Comparison of ENCODE assay signal across 18 cellular contexts in the genomic region with DNA sequence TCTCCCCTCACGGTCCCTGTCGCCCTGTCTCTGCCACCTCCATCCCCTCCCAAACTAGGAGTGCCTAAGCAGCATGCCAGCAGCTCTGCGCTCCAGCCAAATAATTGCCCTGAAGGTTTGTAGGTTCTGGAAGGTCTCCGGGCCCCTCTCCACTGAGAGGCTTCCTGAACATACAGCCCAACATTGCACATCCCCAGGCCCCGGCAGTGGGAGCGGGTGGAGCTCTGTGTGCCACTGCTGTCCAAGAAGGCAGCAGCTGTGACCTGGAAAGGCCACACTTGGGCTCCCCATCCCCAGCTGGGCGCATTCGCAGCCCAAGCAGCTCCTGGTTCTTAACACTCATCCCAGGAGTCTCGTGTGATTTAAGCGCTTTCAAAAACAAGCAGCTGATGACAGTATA.
A peak's percentile ranks its signal among the peaks of the same experiment; 100 is the strongest.
DNase-seq lines count a peak whose midpoint lies in the region; ATAC-seq and TF ChIP-seq lines count a peak whose summit lies in the region.
"Had no signal": no experiment of that assay in that cellular context is flagged by ENCODE, and none has a peak within 500 bp of the region (broad histone marks: within the 10 kb centered on the region; RNA-seq: fewer than 3 reads in every experiment).

No MANE protein-coding gene starts in this region.

- peaks cover 50% of the 10 kb centered on the region for H3K4me1 Mint-ChIP-seq in glutamatergic neuron (ENCODE audit: low read depth, unreplicated experiment)
- H3K4me1 Mint-ChIP-seq in CD4-positive, alpha-beta memory T cell, result no peaks in the 10 kb centered on the region
- H3K4me1 Mint-ChIP-seq: CD8-positive, alpha-beta memory T cell had no signal

- H3K4me3 Mint-ChIP-seq in glutamatergic neuron (ENCODE audit: unreplicated experiment), result peak overlapping the region; percentile 30
- no peak overlapping the region for H3K4me3 Mint-ChIP-seq in CD4-positive, alpha-beta memory T cell
- H3K4me3 Mint-ChIP-seq: CD8-positive, alpha-beta memory T cell; GM23338; HFFc6; IgD-negative memory B cell had no signal

- H3K27me3 Mint-ChIP-seq in glutamatergic neuron (ENCODE audit: unreplicated experiment), result peaks cover 16% of the 10 kb centered on the region
- peaks cover 1 to 6% of the 10 kb centered on the region in 2 donors for H3K27me3 Mint-ChIP-seq in CD4-positive, alpha-beta memory T cell
- H3K27me3 Mint-ChIP-seq: IgD-negative memory B cell had no signal

- H3K27ac Mint-ChIP-seq in glutamatergic neuron (ENCODE audit: unreplicated experiment), result peak overlapping the region; percentile 91
- no peak overlapping the region for H3K27ac Mint-ChIP-seq in CD4-positive, alpha-beta memory T cell
- H3K27ac Mint-ChIP-seq: CD8-positive, alpha-beta memory T cell; HFFc6 had no signal

- H3K36me3 Mint-ChIP-seq in glutamatergic neuron (ENCODE audit: unreplicated experiment), result no peaks in the 10 kb centered on the region
- no peaks in the 10 kb centered on the region for H3K36me3 Mint-ChIP-seq in CD4-positive, alpha-beta memory T cell
- H3K36me3 Mint-ChIP-seq: CD8-positive, alpha-beta memory T cell; IgD-negative memory B cell had no signal

- H3K9ac ChIP-seq in BLaER1 (no peak overlapping the region), neuronal stem cell (ENCODE audit: low read depth, low read length, poor library complexity) (no peak overlapping the region)

- peaks cover 14% of the 10 kb centered on the region for H3K9me3 Mint-ChIP-seq in glutamatergic neuron (ENCODE audit: unreplicated experiment)
- H3K9me3 Mint-ChIP-seq in CD4-positive, alpha-beta memory T cell, result no peaks in the 10 kb centered on the region
- H3K9me3 Mint-ChIP-seq: CD8-positive, alpha-beta memory T cell; GM23338; HFFc6; IgD-negative memory B cell had no signal

- H3K27ac ChIP-seq in BLaER1, result peak overlapping the region; percentile 10; the same call in 1 of the 2 replicates
- H3K27ac ChIP-seq in neuronal stem cell (replicated peaks; ENCODE audit: low read length), result no peak overlapping the region
- peak overlapping the region in 11 of 21 experiments; percentile 50 to 91 (median 75) for H3K27ac ChIP-seq in skin epidermis
- no peak overlapping the region for H3K27ac ChIP-seq in CD4-positive, alpha-beta memory T cell (ENCODE audit: low read depth, low read length)
- H3K27ac ChIP-seq: 22Rv1, A549 had no signal

- H3K14ac ChIP-seq in neuronal stem cell (ENCODE audit: low read length), result no peak overlapping the region

- H3K9me3 ChIP-seq in BLaER1, result no peaks in the 10 kb centered on the region
- H3K9me3 ChIP-seq in neuronal stem cell (replicated peaks in 1 of 2; ENCODE audit: control insufficient read depth in 2 of 2, insufficient read depth in 1 of 2, low read depth in 1 of 2, low read length in 2 of 2), result no peaks in the 10 kb centered on the region
- no peaks in the 10 kb centered on the region for H3K9me3 ChIP-seq in CD4-positive, alpha-beta memory T cell (ENCODE audit: control insufficient read depth in 1 of 2, low read length in 2 of 2)
- H3K9me3 ChIP-seq: A549, Caco-2 had no signal

- CTCF ChIA-PET in CD4-positive, alpha-beta memory T cell (lab: Charles Lee; ENCODE audit: partially characterized antibody), result no interaction called here

- H3K4me2 ChIP-seq in BLaER1 (peak overlapping the region; percentile 87), neuronal stem cell (ENCODE audit: insufficient read depth, low read length, poor library complexity, severe bottlenecking) (no peak overlapping the region)
- H3K4me2 ChIP-seq: A549, GM23338 had no signal

- no peak overlapping the region for H4K91ac ChIP-seq in neuronal stem cell (ENCODE audit: low read depth, low read length, poor library complexity)

- H4K20me1 ChIP-seq in BLaER1, result no peaks in the 10 kb centered on the region

- H3K23ac ChIP-seq in neuronal stem cell (ENCODE audit: low read depth, low read length, poor library complexity), result no peak overlapping the region

- H3K36me3 ChIP-seq in BLaER1 (no peaks in the 10 kb centered on the region), neuronal stem cell (replicated peaks in 1 of 2; ENCODE audit: control insufficient read depth in 2 of 2, insufficient read depth in 2 of 2, low read length in 2 of 2) (no peaks in the 10 kb centered on the region)
- H3K36me3 ChIP-seq in CD4-positive, alpha-beta memory T cell (ENCODE audit: insufficient read depth, low read length), result no peaks in the 10 kb centered on the region

- H3K4me3 ChIP-seq in BLaER1 (no peak overlapping the region), neuronal stem cell (ENCODE audit: low read length in 2 of 2) (no peak overlapping the region), skin epidermis (no peak overlapping the region)
- H3K4me3 ChIP-seq in CD4-positive, alpha-beta memory T cell (ENCODE audit: low read length in 2 of 2), result no peak overlapping the region
- H3K4me3 ChIP-seq: A549, GM23338 had no signal

- no peak overlapping the region for H2BK5ac ChIP-seq in neuronal stem cell (ENCODE audit: low read length)

- H2BK120ac ChIP-seq in neuronal stem cell (ENCODE audit: low read depth, low read length), result no peak overlapping the region

- H4K8ac ChIP-seq in neuronal stem cell (ENCODE audit: low read depth, low read length), result no peak overlapping the region

- peak overlapping the region; percentile 40 for H2AK5ac ChIP-seq in neuronal stem cell (ENCODE audit: low read depth, low read length)

- H3K18ac ChIP-seq in neuronal stem cell (ENCODE audit: low read length), result peak overlapping the region; percentile 27

- POLR2A ChIA-PET in CD4-positive, alpha-beta memory T cell (lab: Charles Lee; ENCODE audit: partially characterized antibody), result no interaction called here

- H2BK15ac ChIP-seq in neuronal stem cell (ENCODE audit: low read length), result no peak overlapping the region

- H3K4ac ChIP-seq in neuronal stem cell (ENCODE audit: low read length), result no peak overlapping the region

- intact Hi-C loops in CD4-positive, alpha-beta memory T cell (cut with micrococcal nuclease), result no loop called here

- DNase-seq in glutamatergic neuron, result peak; percentile 72
- DNase-seq in neuronal stem cell (ENCODE audit: low spot score), result no peak
- no peak for DNase-seq in amniotic stem cell (lab: John Stamatoyannopoulos, UW)
- DNase-seq in CD4-positive, alpha-beta memory T cell, result no peak
- DNase-seq in NCI-H2107 treated with DMSO at 0.1 percent for 48 hours (lab: John Stamatoyannopoulos, UW; ENCODE audit: unreplicated experiment), result no peak
- DNase-seq: AML-193; Caco-2; CD8-positive, alpha-beta memory T cell; HFFc6 had no signal

- H3K4me1 ChIP-seq in BLaER1 (peaks cover 48% of the 10 kb centered on the region), neuronal stem cell (ENCODE audit: control insufficient read depth in 2 of 2, insufficient read depth in 1 of 2, low read depth in 1 of 2, low read length in 2 of 2) (peaks cover 33 to 50% of the 10 kb centered on the region in 2 donors)
- no peaks in the 10 kb centered on the region for H3K4me1 ChIP-seq in CD4-positive, alpha-beta memory T cell (ENCODE audit: insufficient read depth, low read length)
- H3K4me1 ChIP-seq: A549 had no signal

- peak overlapping the region; percentile 25 for H2BK12ac ChIP-seq in neuronal stem cell (ENCODE audit: low read length)

- no peak for ATAC-seq in GM21381 (IDR thresholded peaks at IDR 0.05; ENCODE audit: unreplicated experiment)
- ATAC-seq: A549, HCT116, HepG2 had no signal

- no peak for TF ChIP-seq CTCF in glutamatergic neuron (IDR thresholded peaks at IDR 0.05; ENCODE audit: partially characterized antibody, unreplicated experiment)

- H3K27me3 ChIP-seq in BLaER1, result no peaks in the 10 kb centered on the region
- H3K27me3 ChIP-seq in neuronal stem cell (ENCODE audit: control insufficient read depth in 3 of 3, insufficient read depth in 3 of 3, low read depth in 1 of 3, low read length in 3 of 3), result no peaks in the 10 kb centered on the region
- H3K27me3 ChIP-seq in CD4-positive, alpha-beta memory T cell (ENCODE audit: insufficient read depth, low read length), result no peaks in the 10 kb centered on the region

- H3K79me1 ChIP-seq in neuronal stem cell (ENCODE audit: low read depth, low read length), result no peaks in the 10 kb centered on the region

- WGBS in neuronal stem cell (ENCODE audit: extremely low coverage in 2 of 2, insufficient read length in 2 of 2, insufficient replicate concordance in 1 of 2), 2 donors, result no CpG with 5 or more reads among the region's 10 CpGs

- H2AFZ ChIP-seq in neuronal stem cell (ENCODE audit: low read length), result no peak overlapping the region
- H2AFZ ChIP-seq: GM23338 had no signal

Comparison
In these comparisons a context has a peak if more than half of its experiments do, and no peak if none do; other contexts are left out.
1. H3K27ac ChIP-seq: peak in BLaER1 (single experiment) and skin epidermis (11 of 21); none in neuronal stem cell (single experiment) and CD4-positive, alpha-beta memory T cell (single experiment).